8 cellular contexts compared by ENCODE assay signal in the genomic region with DNA sequence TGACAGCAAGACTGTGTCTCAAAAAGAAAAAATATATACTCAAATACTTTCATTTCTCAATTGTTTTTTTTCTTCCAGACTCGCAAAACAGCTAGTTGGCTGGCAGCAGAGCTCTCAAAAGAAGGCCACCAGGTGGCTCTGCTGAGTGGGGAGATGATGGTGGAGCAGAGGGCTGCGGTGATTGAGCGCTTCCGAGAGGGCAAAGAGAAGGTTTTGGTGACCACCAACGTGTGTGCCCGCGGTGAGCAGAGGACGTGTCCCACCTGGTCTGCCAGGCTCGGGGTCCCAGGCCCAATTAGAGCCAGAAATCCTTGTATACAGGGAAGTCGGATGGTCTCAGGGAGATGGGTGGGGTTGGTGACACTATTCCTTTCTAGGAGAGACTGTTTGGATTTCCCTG. TPM values are rescaled to one million over a fixed set of nuclear protein-coding genes. Genes with fewer than 3 reads are reported as not detected.
DNase-seq lines count a peak whose midpoint lies in the region; ATAC-seq and TF ChIP-seq lines count a peak whose summit lies in the region.
"Not testable (repeated sequence)": the region's sequence is repeated elsewhere in the genome, so short reads cannot be mapped to it uniquely, and the experiment has no call there.

No MANE protein-coding gene starts in this region.

- peak; percentile 41 to 60 (median 50) for DNase-seq in CD4-positive, alpha-beta memory T cell
- DNase-seq in RWPE2 (ENCODE audit: low spot score): not testable (repeated sequence)
- DNase-seq in activated T-cell treated with anti-CD3 and anti-CD28 coated beads, Interleukin-2, amount 50 U/mL, for 1 hour: peak; percentile 51
- DNase-seq in cardiac fibroblast (ENCODE audit: low read depth in 2 of 2) (peak; percentile 45 to 51), Right ventricle myocardium superior (peak; percentile 49)
- peak in 7 of 9 donors; percentile 21 to 59 (median 47) for DNase-seq in naive thymus-derived CD4-positive, alpha-beta T cell
- DNase-seq in stimulated activated naive CD4-positive, alpha-beta T cell treated with Interleukin-2 at 50 U/mL for 16 hours (lab: John Stamatoyannopoulos, UW): peak; percentile 6

- not testable (repeated sequence) for H3K4me1 Mint-ChIP-seq in CD4-positive, alpha-beta memory T cell; naive thymus-derived CD4-positive, alpha-beta T cell

- not testable (repeated sequence) for H3K27me3 Mint-ChIP-seq in CD4-positive, alpha-beta memory T cell; naive thymus-derived CD4-positive, alpha-beta T cell

- peak; percentile 58; the same call in 2 of the 3 replicates for ATAC-seq in RWPE2 (ENCODE audit: low read depth)
- ATAC-seq in Right ventricle myocardium superior (ENCODE audit: poor library complexity): peak; percentile 79
- peak; percentile 82 for ATAC-seq in naive thymus-derived CD4-positive, alpha-beta T cell

- H3K27ac Mint-ChIP-seq in CD4-positive, alpha-beta memory T cell: peak overlapping the region; percentile 53 to 90 (median 82)
- H3K27ac Mint-ChIP-seq in naive thymus-derived CD4-positive, alpha-beta T cell: peak overlapping the region; percentile 16 to 90 (median 70)

- POLR2A ChIA-PET in CD4-positive, alpha-beta memory T cell (lab: Charles Lee; ENCODE audit: partially characterized antibody): interaction anchor here (0.6 to 2.0 kb wide), 5 partner anchors 8 to 113 kb away, joined by 3 to 22 read pairs (median 3); no protein-coding TSS in a partner anchor
- POLR2A ChIA-PET in HEK293 (lab: Yijun Ruan, JAX): interaction anchor here (0.6 to 1.5 kb wide), 3 partner anchors 11 to 259 kb away, joined by 3 to 8 read pairs (median 3); no protein-coding TSS in a partner anchor
- POLR2A ChIA-PET in naive thymus-derived CD4-positive, alpha-beta T cell (lab: Charles Lee): interaction anchor here (1.3 to 4.2 kb wide), 3 partner anchors 10 to 84 kb away, joined by 3 to 39 read pairs (median 7); a partner anchor contains a TSS

- not testable (repeated sequence) for H3K27ac ChIP-seq in CD4-positive, alpha-beta memory T cell (ENCODE audit: low read depth, low read length); HEK293 (ENCODE audit: extremely low read depth, low read depth, low read length); RWPE2 (ENCODE audit: poor library complexity, severe bottlenecking)
- H3K27ac ChIP-seq in naive thymus-derived CD4-positive, alpha-beta T cell (ENCODE audit: low read depth, low read length): peak overlapping the region; percentile 43

- not testable (repeated sequence) for H3K9me3 ChIP-seq in CD4-positive, alpha-beta memory T cell (ENCODE audit: control insufficient read depth in 1 of 2, low read length in 2 of 2); HEK293 (ENCODE audit: control insufficient read depth, insufficient read depth, low read depth, low read length); RWPE2 (ENCODE audit: severe bottlenecking); naive thymus-derived CD4-positive, alpha-beta T cell (ENCODE audit: control insufficient read depth in 2 of 3, low read length in 3 of 3)

- intact Hi-C loops in CD4-positive, alpha-beta memory T cell (cut with micrococcal nuclease): not testable (repeated sequence)
- intact Hi-C loops in Right ventricle myocardium superior (cut with DNase I): loop anchor here (10.0 kb wide), 1 partner anchor 285 kb away; no protein-coding TSS in a partner anchor
- intact Hi-C loops in naive thymus-derived CD4-positive, alpha-beta T cell (cut with micrococcal nuclease): loop anchor here (1.0 kb wide), 2 partner anchors 11 to 283 kb away; no protein-coding TSS in a partner anchor

- H3K4me3 ChIP-seq in CD4-positive, alpha-beta memory T cell (ENCODE audit: low read length in 2 of 2); HEK293 (ENCODE audit: low read depth, low read length); RWPE2 (ENCODE audit: severe bottlenecking); cardiac fibroblast (replicated peaks in 1 of 2; ENCODE audit: low read depth in 2 of 2, low read length in 2 of 2); naive thymus-derived CD4-positive, alpha-beta T cell (ENCODE audit: low read length): not testable (repeated sequence)

- H3K36me3 Mint-ChIP-seq in CD4-positive, alpha-beta memory T cell: peaks cover 16 to 61% of the 10 kb centered on the region in 2 donors
- peaks cover 13 to 36% (median 14%) of the 10 kb centered on the region in 5 donors for H3K36me3 Mint-ChIP-seq in naive thymus-derived CD4-positive, alpha-beta T cell

- not testable (repeated sequence) for H3K27me3 ChIP-seq in CD4-positive, alpha-beta memory T cell (ENCODE audit: insufficient read depth, low read length); RWPE2 (ENCODE audit: insufficient read depth, poor library complexity, severe bottlenecking); naive thymus-derived CD4-positive, alpha-beta T cell (ENCODE audit: control insufficient read depth in 2 of 2, insufficient read depth in 2 of 2, low read length in 2 of 2)

- H3K36me3 ChIP-seq in CD4-positive, alpha-beta memory T cell (ENCODE audit: insufficient read depth, low read length): peaks cover 33% of the 10 kb centered on the region
- H3K36me3 ChIP-seq in HEK293 (ENCODE audit: control insufficient read depth in 2 of 2, insufficient read depth in 1 of 2, low read length in 2 of 2): peaks cover 45 to 84% of the 10 kb centered on the region in 2 experiments
- peaks cover 81% of the 10 kb centered on the region for H3K36me3 ChIP-seq in RWPE2 (ENCODE audit: low read depth)
- peaks cover 0 to 71% (median 14%) of the 10 kb centered on the region in 3 experiments for H3K36me3 ChIP-seq in naive thymus-derived CD4-positive, alpha-beta T cell (ENCODE audit: control insufficient read depth in 2 of 3, insufficient read depth in 3 of 3, low read length in 3 of 3)

- CTCF ChIA-PET in CD4-positive, alpha-beta memory T cell (lab: Charles Lee; ENCODE audit: partially characterized antibody): interaction anchor here (0.6 to 2.2 kb wide), 15 partner anchors 10 to 288 kb away, joined by 3 to 18 read pairs (median 4); a partner anchor contains a TSS
- CTCF ChIA-PET in HEK293 (lab: Yijun Ruan, JAX): interaction anchor here (0.8 to 1.7 kb wide), 4 partner anchors 11 to 289 kb away, joined by 3 to 4 read pairs (median 4); no protein-coding TSS in a partner anchor
- CTCF ChIA-PET in naive thymus-derived CD4-positive, alpha-beta T cell (lab: Charles Lee): interaction anchor here (0.6 to 1.4 kb wide), 8 partner anchors 10 to 1039 kb away, joined by 3 to 6 read pairs (median 4); no protein-coding TSS in a partner anchor

- peak overlapping the region in 1 of 8 donors; percentile 61 for H3K4me3 Mint-ChIP-seq in CD4-positive, alpha-beta memory T cell
- H3K4me3 Mint-ChIP-seq in naive thymus-derived CD4-positive, alpha-beta T cell: peak overlapping the region in 1 of 10 donors; percentile 26

- TF ChIP-seq CTCF in HEK293 (tag by site-specific recombination; IDR thresholded peaks at IDR 0.05): peak; percentile 61
- TF ChIP-seq CTCF in RWPE2 (IDR thresholded peaks at IDR 0.05; ENCODE audit: poor library complexity, severe bottlenecking): peak; percentile 80
- TF ChIP-seq CTCF in cardiac fibroblast (IDR thresholded peaks at IDR 0.05; ENCODE audit: low read depth, low read length): peak; percentile 64

- H3K4me1 ChIP-seq in CD4-positive, alpha-beta memory T cell (ENCODE audit: insufficient read depth, low read length); HEK293 (ENCODE audit: control insufficient read depth, insufficient read depth, low read length); RWPE2 (ENCODE audit: insufficient read depth, poor library complexity, severe bottlenecking); naive thymus-derived CD4-positive, alpha-beta T cell (ENCODE audit: control insufficient read depth in 2 of 2, insufficient read depth in 2 of 2, low read length in 2 of 2): not testable (repeated sequence)

- H3K9me3 Mint-ChIP-seq in CD4-positive, alpha-beta memory T cell; naive thymus-derived CD4-positive, alpha-beta T cell: not testable (repeated sequence)

TF ChIP-seq in HEK293, 187 proteins besides CTCF, POLR2A, EP300 and RAD21:
- 0 out of 2 replicates have a peak, but pooled peaks have one; percentile 52 for TF ChIP-seq ZNF2 (tag by site-specific recombination; IDR thresholded peaks at IDR 0.05)
- peak; percentile 68 for TF ChIP-seq GFI1B (tag by site-specific recombination; IDR thresholded peaks at IDR 0.05)
- peak; percentile 20; the same call in 1 of the 2 replicates for TF ChIP-seq ZNF654 (tag by site-specific recombination; IDR thresholded peaks at IDR 0.05; ENCODE audit: low read depth)
TF ChIP-seq in HEK293: peak in this region for 3; not testable (repeated sequence) for 184.

RNA-seq across cellular contexts. Expression of a gene that starts 23.4 kb away (rescaled TPM):
- total RNA-seq in CD4-positive, alpha-beta memory T cell: 10 to 100 TPM; 42.8 to 43.5 TPM
- 10 to 100 TPM; 28.8 to 37.9 TPM for polyA plus RNA-seq in CD4-positive, alpha-beta memory T cell
- 25.0 TPM for total RNA-seq in Right ventricle myocardium superior
- 10 to 100 TPM; 40.2 to 57.9 (median 47.1) TPM for total RNA-seq in naive thymus-derived CD4-positive, alpha-beta T cell
- 10 to 100 TPM; 37.4 to 65.0 TPM for polyA plus RNA-seq in naive thymus-derived CD4-positive, alpha-beta T cell
